27 cellular contexts compared by ENCODE assay signal in the genomic region with DNA sequence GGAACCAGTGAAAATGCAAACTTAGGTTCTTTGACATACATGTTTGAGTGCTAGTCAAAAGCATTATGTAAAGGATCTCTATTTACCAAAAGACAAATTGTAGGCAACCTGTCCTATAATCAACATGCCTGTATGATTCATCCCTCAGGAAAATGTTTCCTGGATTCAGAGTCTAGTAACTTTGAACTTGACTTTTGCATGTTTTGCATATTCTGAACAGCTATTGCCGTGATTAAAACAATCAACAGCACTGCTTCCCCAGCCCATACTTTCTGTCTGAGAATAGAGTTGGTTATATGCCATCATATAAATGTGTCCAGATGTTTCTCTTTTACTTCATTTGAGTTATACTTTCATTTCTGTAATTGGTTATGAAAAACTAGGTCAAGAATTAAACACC.
DNase-seq lines count a peak whose midpoint lies in the region; ATAC-seq and TF ChIP-seq lines count a peak whose summit lies in the region.
"Had no signal": no experiment of that assay in that cellular context is flagged by ENCODE, and none has a peak within 500 bp of the region (broad histone marks: within the 10 kb centered on the region; RNA-seq: fewer than 3 reads in every experiment).

No MANE protein-coding gene starts in this region.

- peak overlapping the region; percentile 24 for H3K27ac Mint-ChIP-seq in activated T-cell treated with anti-CD3 and anti-CD28 coated beads, Interleukin-2, amount 50 U/mL, for 72 hours
- H3K27ac Mint-ChIP-seq: activated CD8-positive, alpha-beta T cell treated with anti-CD3 and anti-CD28 coated beads for 36 hours; activated naive CD8-positive, alpha-beta T cell treated with anti-CD3 and anti-CD28 coated beads, Interleukin-2, amount 50 U/mL, for 24 hours; natural killer cell had no signal

- no peaks in the 10 kb centered on the region for H3K9me3 Mint-ChIP-seq in activated T-cell treated with anti-CD3 and anti-CD28 coated beads, Interleukin-2, amount 50 U/mL, for 72 hours
- H3K9me3 Mint-ChIP-seq in activated T-cell treated with anti-CD3 and anti-CD28 coated beads, Interleukin-2, amount 50 U/mL, for 4 hours: no peaks in the 10 kb centered on the region
- H3K9me3 Mint-ChIP-seq: activated CD8-positive, alpha-beta T cell treated with anti-CD3 and anti-CD28 coated beads for 36 hours; activated naive CD8-positive, alpha-beta T cell treated with anti-CD3 and anti-CD28 coated beads, Interleukin-2, amount 50 U/mL, for 24 hours; CD8-positive, alpha-beta memory T cell; natural killer cell had no signal

- ATAC-seq in activated T-cell treated with anti-CD3 and anti-CD28 coated beads, Interleukin-2, amount 50 U/mL, for 72 hours (replicated peaks in 1 of 2): no peak
- ATAC-seq in activated T-cell treated with anti-CD3 and anti-CD28 coated beads, Interleukin-2, amount 50 U/mL, for 4 hours: no peak
- ATAC-seq in GM18511 (IDR thresholded peaks at IDR 0.05; ENCODE audit: unreplicated experiment) (no peak), HG03354 (IDR thresholded peaks at IDR 0.05; ENCODE audit: poor library complexity, severe bottlenecking, unreplicated experiment) (no peak)
- ATAC-seq: activated CD8-positive, alpha-beta T cell treated with anti-CD3 and anti-CD28 coated beads for 36 hours; activated naive CD8-positive, alpha-beta T cell treated with anti-CD3 and anti-CD28 coated beads, Interleukin-2, amount 50 U/mL, for 24 hours; natural killer cell had no signal

- peaks cover 0 to 1% of the 10 kb centered on the region in 2 donors for H3K36me3 Mint-ChIP-seq in activated T-cell treated with anti-CD3 and anti-CD28 coated beads, Interleukin-2, amount 50 U/mL, for 72 hours (ENCODE audit: insufficient read depth in 2 of 2)
- H3K36me3 Mint-ChIP-seq in activated T-cell treated with anti-CD3 and anti-CD28 coated beads, Interleukin-2, amount 50 U/mL, for 4 hours (ENCODE audit: insufficient read depth): peaks cover 8% of the 10 kb centered on the region
- H3K36me3 Mint-ChIP-seq: natural killer cell had no signal

- TF ChIP-seq CTCF in choroid plexus epithelial cell (conservative IDR thresholded peaks at IDR 0.05; ENCODE audit: low read depth, low read length) (no peak), fibroblast of villous mesenchyme (IDR thresholded peaks at IDR 0.05; ENCODE audit: insufficient read depth, low read depth, low read length) (no peak)

- H3K27me3 Mint-ChIP-seq in activated T-cell treated with anti-CD3 and anti-CD28 coated beads, Interleukin-2, amount 50 U/mL, for 72 hours (ENCODE audit: low read depth): no peaks in the 10 kb centered on the region
- no peaks in the 10 kb centered on the region for H3K27me3 Mint-ChIP-seq in activated T-cell treated with anti-CD3 and anti-CD28 coated beads, Interleukin-2, amount 50 U/mL, for 4 hours (ENCODE audit: low read depth)
- H3K27me3 Mint-ChIP-seq: activated CD8-positive, alpha-beta T cell treated with anti-CD3 and anti-CD28 coated beads for 36 hours; activated naive CD8-positive, alpha-beta T cell treated with anti-CD3 and anti-CD28 coated beads, Interleukin-2, amount 50 U/mL, for 24 hours; CD8-positive, alpha-beta memory T cell had no signal

- H3K4me3 ChIP-seq in choroid plexus epithelial cell (ENCODE audit: low read depth, low read length) (no peak overlapping the region), fibroblast of villous mesenchyme (ENCODE audit: low read depth, low read length) (no peak overlapping the region)
- H3K4me3 ChIP-seq: skin epidermis, stomach, thyroid gland had no signal

- H3K4me3 Mint-ChIP-seq in activated T-cell treated with anti-CD3 and anti-CD28 coated beads, Interleukin-2, amount 50 U/mL, for 72 hours: no peak overlapping the region
- H3K4me3 Mint-ChIP-seq in activated T-cell treated with anti-CD3 and anti-CD28 coated beads, Interleukin-2, amount 50 U/mL, for 4 hours: no peak overlapping the region
- H3K4me3 Mint-ChIP-seq: activated CD8-positive, alpha-beta T cell treated with anti-CD3 and anti-CD28 coated beads for 36 hours; activated naive CD8-positive, alpha-beta T cell treated with anti-CD3 and anti-CD28 coated beads, Interleukin-2, amount 50 U/mL, for 24 hours; natural killer cell had no signal

- no peak for DNase-seq in activated T-cell treated with anti-CD3 and anti-CD28 coated beads, Interleukin-2, amount 50 U/mL, for 72 hours
- no peak for DNase-seq in activated T-cell treated with anti-CD3 and anti-CD28 coated beads, Interleukin-2, amount 50 U/mL, for 4 hours
- DNase-seq in choroid plexus epithelial cell (ENCODE audit: low read depth): peak; percentile 15
- DNase-seq in fibroblast of villous mesenchyme (ENCODE audit: low read depth): peak; percentile 58
- DNase-seq in cortex of kidney (lab: John Stamatoyannopoulos, UW): no peak
- DNase-seq in NCI-H1105 treated with DMSO at 0.1 percent for 48 hours (lab: John Stamatoyannopoulos, UW): no peak
- DNase-seq: activated CD4-positive, CD25-positive, alpha-beta regulatory T cell treated with anti-CD3 and anti-CD28 coated beads, Interleukin-2, amount 50 U/mL, for 72 hours; activated CD8-positive, alpha-beta T cell treated with anti-CD3 and anti-CD28 coated beads for 36 hours; activated naive CD8-positive, alpha-beta T cell treated with anti-CD3 and anti-CD28 coated beads, Interleukin-2, amount 50 U/mL, for 24 hours; activated T-cell treated with anti-CD3 and anti-CD28 coated beads for 4 hours; BE2C; CD8-positive, alpha-beta memory T cell; cerebellar nuclear complex; erythroblast; HCEC 1CT; islet precursor cell; midbrain; natural killer cell; NCI-H1417 treated with DMSO at 0.1 percent for 48 hours; NCI-H2107; NCI-H774; stimulated activated CD4-positive, alpha-beta T cell treated with anti-CD3 and anti-CD28 coated beads, Interleukin-1b, Interleukin-23, amount 100 ng/mL, for 48 hours; stomach; thyroid gland had no signal

- peaks cover 24% of the 10 kb centered on the region for H3K4me1 Mint-ChIP-seq in activated T-cell treated with anti-CD3 and anti-CD28 coated beads, Interleukin-2, amount 50 U/mL, for 72 hours (ENCODE audit: low read depth)
- H3K4me1 Mint-ChIP-seq in activated T-cell treated with anti-CD3 and anti-CD28 coated beads, Interleukin-2, amount 50 U/mL, for 4 hours (ENCODE audit: low read depth): peaks cover 28% of the 10 kb centered on the region

Comparison
In these comparisons a context has a peak if more than half of its experiments do, and no peak if none do; other contexts are left out.
1. DNase-seq: peak in choroid plexus epithelial cell (single experiment) and fibroblast of villous mesenchyme (single experiment); none in activated T-cell treated with anti-CD3 and anti-CD28 coated beads, Interleukin-2, amount 50 U/mL, for 72 hours (0 of 2), activated T-cell treated with anti-CD3 and anti-CD28 coated beads, Interleukin-2, amount 50 U/mL, for 4 hours (single experiment), cortex of kidney (single experiment) and NCI-H1105 treated with DMSO at 0.1 percent for 48 hours (single experiment).